In the genomic region with DNA sequence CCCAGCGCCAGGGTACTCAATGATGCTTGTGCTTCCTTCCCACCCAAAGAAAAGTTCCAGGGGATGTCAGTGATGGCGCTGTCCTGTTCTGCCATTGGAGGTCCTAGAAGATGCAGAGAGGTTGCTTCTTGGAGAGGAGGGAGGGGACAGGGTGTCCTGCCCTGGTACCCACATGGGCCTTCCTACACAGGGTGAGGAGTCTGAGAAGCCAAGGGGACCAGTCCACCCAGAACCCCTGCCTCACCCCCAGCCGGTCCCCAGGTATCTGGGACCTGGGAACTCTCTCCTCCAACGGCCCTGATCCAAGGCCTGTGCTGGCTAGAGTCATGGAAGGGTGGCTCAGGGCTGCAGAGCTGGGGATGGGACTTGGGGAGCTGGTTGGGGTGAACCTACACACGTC, we compare ENCODE assay signal across 31 cellular contexts.
"Had no signal": no experiment of that assay in that cellular context is flagged by ENCODE, and none has a peak within 500 bp of the region (broad histone marks: within the 10 kb centered on the region; RNA-seq: fewer than 3 reads in every experiment).

No MANE protein-coding gene starts in this region.

- H3K27me3 Mint-ChIP-seq: brain had no signal

- H3K4me3 ChIP-seq: adrenal gland, ascending aorta had no signal

- H3K27me3 ChIP-seq: adrenal gland, ascending aorta had no signal

- H3K36me3 ChIP-seq: adrenal gland, ascending aorta had no signal

- H3K9me3 ChIP-seq: adrenal gland, ascending aorta had no signal

- H3K4me3 Mint-ChIP-seq: activated CD4-positive, alpha-beta memory T cell treated with anti-CD3 and anti-CD28 coated beads for 36 hours; activated CD4-positive, alpha-beta T cell treated with anti-CD3 and anti-CD28 coated beads, Interleukin-2, amount 10 ng/mL, durations not matched to agents 24 days and 14 days; activated CD8-positive, alpha-beta memory T cell treated with anti-CD3 and anti-CD28 coated beads, Interleukin-2, amount 10 ng/mL, durations not matched to agents 7 days and 5 days; activated CD8-positive, alpha-beta T cell treated with anti-CD3 and anti-CD28 coated beads, Interleukin-2, amount 10 ng/mL, durations not matched to agents 7 days and 5 days; activated naive CD4-positive, alpha-beta T cell treated with anti-CD3 and anti-CD28 coated beads for 36 hours; activated naive CD4-positive, alpha-beta T cell treated with anti-CD3 and anti-CD28 coated beads, Interleukin-2, amount 50 U/mL, for 24 hours; activated naive CD8-positive, alpha-beta T cell treated with anti-CD3 and anti-CD28 coated beads for 36 hours; activated naive CD8-positive, alpha-beta T cell treated with anti-CD3 and anti-CD28 coated beads, Interleukin-2, amount 50 U/mL, for 24 hours; activated T-helper 1 cell treated with anti-CD3 and anti-CD28 coated beads, Interleukin-12 subunit alpha, Interleukin-12 subunit beta, Interleukin-2, Interleukin-4 antibody, amounts not matched to agents 30 ng/mL and 10 ng/mL and 1 ng/mL, durations not matched to agents 14 hours and 24 hours and 36 hours; brain; central memory CD8-positive, alpha-beta T cell; effector memory CD8-positive, alpha-beta T cell; T-helper 17 cell; T-helper 2 cell treated with Interferon-gamma antibody and Interleukin-4, amounts not matched to agents 5 μg/mL and 100 μg/mL, for 36 hours; WTC11 had no signal

- H3K4me1 ChIP-seq: adrenal gland had no signal

- H3K27ac ChIP-seq: adrenal gland had no signal

- H3K4me1 Mint-ChIP-seq: activated CD4-positive, alpha-beta T cell treated with anti-CD3 and anti-CD28 coated beads, Interleukin-2, amount 10 ng/mL, durations not matched to agents 24 days and 14 days; activated CD8-positive, alpha-beta memory T cell treated with anti-CD3 and anti-CD28 coated beads, Interleukin-2, amount 10 ng/mL, durations not matched to agents 7 days and 5 days; activated naive CD4-positive, alpha-beta T cell treated with anti-CD3 and anti-CD28 coated beads, Interleukin-2, amount 50 U/mL, for 24 hours; activated naive CD8-positive, alpha-beta T cell treated with anti-CD3 and anti-CD28 coated beads for 36 hours; brain; central memory CD8-positive, alpha-beta T cell had no signal

- ATAC-seq: activated CD4-positive, CD25-positive, alpha-beta regulatory T cell treated with anti-CD3 and anti-CD28 coated beads, Interleukin-2, amount 50 U/mL, for 24 hours; activated CD8-positive, alpha-beta memory T cell treated with anti-CD3 and anti-CD28 coated beads, Interleukin-2, amount 10 ng/mL, durations not matched to agents 7 days and 5 days; activated CD8-positive, alpha-beta T cell treated with anti-CD3 and anti-CD28 coated beads, Interleukin-2, amount 10 ng/mL, durations not matched to agents 7 days and 5 days; activated naive CD8-positive, alpha-beta T cell treated with anti-CD3 and anti-CD28 coated beads, Interleukin-2, amount 50 U/mL, for 24 hours; effector memory CD8-positive, alpha-beta T cell; T-helper 17 cell; WTC11 had no signal

- H3K36me3 Mint-ChIP-seq: activated CD4-positive, alpha-beta memory T cell treated with anti-CD3 and anti-CD28 coated beads for 36 hours; activated CD8-positive, alpha-beta memory T cell treated with anti-CD3 and anti-CD28 coated beads, Interleukin-2, amount 10 ng/mL, durations not matched to agents 7 days and 5 days; activated naive CD4-positive, alpha-beta T cell treated with anti-CD3 and anti-CD28 coated beads, Interleukin-2, amount 50 U/mL, for 24 hours; activated naive CD8-positive, alpha-beta T cell treated with anti-CD3 and anti-CD28 coated beads for 36 hours; brain; WTC11 had no signal

- DNase-seq: activated CD4-positive, alpha-beta memory T cell treated with anti-CD3 and anti-CD28 coated beads for 36 hours; activated CD4-positive, alpha-beta T cell treated with anti-CD3 and anti-CD28 coated beads, Interleukin-2, amount 10 ng/mL, durations not matched to agents 24 days and 14 days; activated CD8-positive, alpha-beta memory T cell treated with anti-CD3 and anti-CD28 coated beads, Interleukin-2, amount 10 ng/mL, durations not matched to agents 7 days and 5 days; activated CD8-positive, alpha-beta memory T cell treated with anti-CD3 and anti-CD28 coated beads, Interleukin-2, amount 50 U/mL, for 4 hours; activated CD8-positive, alpha-beta T cell treated with anti-CD3 and anti-CD28 coated beads, Interleukin-2, amount 10 ng/mL, durations not matched to agents 7 days and 5 days; activated effector memory CD4-positive, alpha-beta T cell treated with anti-CD3 and anti-CD28 coated beads, Interleukin-2, amount 50 U/mL, for 16 hours; activated naive CD4-positive, alpha-beta T cell treated with anti-CD3 and anti-CD28 coated beads for 36 hours; activated naive CD8-positive, alpha-beta T cell treated with anti-CD3 and anti-CD28 coated beads for 36 hours; activated naive CD8-positive, alpha-beta T cell treated with anti-CD3 and anti-CD28 coated beads, Interleukin-2, amount 50 U/mL, for 24 hours; activated T-cell treated with anti-CD3 and anti-CD28 coated beads, Interleukin-2, amount 50 U/mL, for 1 hour; activated T-cell treated with anti-CD3 and anti-CD28 coated beads, Interleukin-2, amount 50 U/mL, for 48 hours; amygdala; cortex of kidney; dermis blood vessel endothelial cell; effector CD4-positive, alpha-beta T cell; effector memory CD8-positive, alpha-beta T cell; erythroblast; foreskin fibroblast; head of caudate nucleus; T-helper 1 cell; T-helper 17 cell had no signal

- H3K9me3 Mint-ChIP-seq: activated CD4-positive, alpha-beta memory T cell treated with anti-CD3 and anti-CD28 coated beads for 36 hours; activated CD4-positive, alpha-beta T cell treated with anti-CD3 and anti-CD28 coated beads, Interleukin-2, amount 10 ng/mL, durations not matched to agents 24 days and 14 days; activated naive CD4-positive, alpha-beta T cell treated with anti-CD3 and anti-CD28 coated beads for 36 hours; activated naive CD4-positive, alpha-beta T cell treated with anti-CD3 and anti-CD28 coated beads, Interleukin-2, amount 50 U/mL, for 24 hours; activated naive CD8-positive, alpha-beta T cell treated with anti-CD3 and anti-CD28 coated beads for 36 hours; activated naive CD8-positive, alpha-beta T cell treated with anti-CD3 and anti-CD28 coated beads, Interleukin-2, amount 50 U/mL, for 24 hours; activated T-helper 1 cell treated with anti-CD3 and anti-CD28 coated beads, Interleukin-12 subunit alpha, Interleukin-12 subunit beta, Interleukin-2, Interleukin-4 antibody, amounts not matched to agents 30 ng/mL and 10 ng/mL and 1 ng/mL, durations not matched to agents 14 hours and 24 hours and 36 hours; activated T-helper 2 cell treated with anti-CD3 and anti-CD28 coated beads, Interferon-gamma antibody, Interleukin-2, Interleukin-4, amounts not matched to agents 10 μg/mL and 5 μg/mL and 100 μg/mL, durations not matched to agents 14 hours and 24 hours and 36 hours; brain; central memory CD8-positive, alpha-beta T cell; effector memory CD8-positive, alpha-beta T cell; T-helper 2 cell treated with Interferon-gamma antibody and Interleukin-4, amounts not matched to agents 5 μg/mL and 100 μg/mL, for 36 hours had no signal

- H3K27ac Mint-ChIP-seq: activated CD4-positive, alpha-beta memory T cell treated with anti-CD3 and anti-CD28 coated beads for 36 hours; activated CD4-positive, alpha-beta T cell treated with anti-CD3 and anti-CD28 coated beads, Interleukin-2, amount 10 ng/mL, durations not matched to agents 24 days and 14 days; activated CD8-positive, alpha-beta memory T cell treated with anti-CD3 and anti-CD28 coated beads, Interleukin-2, amount 10 ng/mL, durations not matched to agents 7 days and 5 days; activated CD8-positive, alpha-beta T cell treated with anti-CD3 and anti-CD28 coated beads, Interleukin-2, amount 10 ng/mL, durations not matched to agents 7 days and 5 days; activated naive CD4-positive, alpha-beta T cell treated with anti-CD3 and anti-CD28 coated beads for 36 hours; activated naive CD4-positive, alpha-beta T cell treated with anti-CD3 and anti-CD28 coated beads, Interleukin-2, amount 50 U/mL, for 24 hours; activated naive CD8-positive, alpha-beta T cell treated with anti-CD3 and anti-CD28 coated beads for 36 hours; activated naive CD8-positive, alpha-beta T cell treated with anti-CD3 and anti-CD28 coated beads, Interleukin-2, amount 50 U/mL, for 24 hours; activated T-helper 1 cell treated with anti-CD3 and anti-CD28 coated beads, Interleukin-12 subunit alpha, Interleukin-12 subunit beta, Interleukin-2, Interleukin-4 antibody, amounts not matched to agents 30 ng/mL and 10 ng/mL and 1 ng/mL, durations not matched to agents 14 hours and 24 hours and 36 hours; activated T-helper 2 cell treated with anti-CD3 and anti-CD28 coated beads, Interferon-gamma antibody, Interleukin-2, Interleukin-4, amounts not matched to agents 10 μg/mL and 5 μg/mL and 100 μg/mL, durations not matched to agents 14 hours and 24 hours and 36 hours; brain; effector memory CD8-positive, alpha-beta T cell; T-helper 17 cell; T-helper 2 cell treated with Interferon-gamma antibody and Interleukin-4, amounts not matched to agents 5 μg/mL and 100 μg/mL, for 36 hours; WTC11 had no signal
